8 cellular contexts compared by ENCODE assay signal in the genomic region with DNA sequence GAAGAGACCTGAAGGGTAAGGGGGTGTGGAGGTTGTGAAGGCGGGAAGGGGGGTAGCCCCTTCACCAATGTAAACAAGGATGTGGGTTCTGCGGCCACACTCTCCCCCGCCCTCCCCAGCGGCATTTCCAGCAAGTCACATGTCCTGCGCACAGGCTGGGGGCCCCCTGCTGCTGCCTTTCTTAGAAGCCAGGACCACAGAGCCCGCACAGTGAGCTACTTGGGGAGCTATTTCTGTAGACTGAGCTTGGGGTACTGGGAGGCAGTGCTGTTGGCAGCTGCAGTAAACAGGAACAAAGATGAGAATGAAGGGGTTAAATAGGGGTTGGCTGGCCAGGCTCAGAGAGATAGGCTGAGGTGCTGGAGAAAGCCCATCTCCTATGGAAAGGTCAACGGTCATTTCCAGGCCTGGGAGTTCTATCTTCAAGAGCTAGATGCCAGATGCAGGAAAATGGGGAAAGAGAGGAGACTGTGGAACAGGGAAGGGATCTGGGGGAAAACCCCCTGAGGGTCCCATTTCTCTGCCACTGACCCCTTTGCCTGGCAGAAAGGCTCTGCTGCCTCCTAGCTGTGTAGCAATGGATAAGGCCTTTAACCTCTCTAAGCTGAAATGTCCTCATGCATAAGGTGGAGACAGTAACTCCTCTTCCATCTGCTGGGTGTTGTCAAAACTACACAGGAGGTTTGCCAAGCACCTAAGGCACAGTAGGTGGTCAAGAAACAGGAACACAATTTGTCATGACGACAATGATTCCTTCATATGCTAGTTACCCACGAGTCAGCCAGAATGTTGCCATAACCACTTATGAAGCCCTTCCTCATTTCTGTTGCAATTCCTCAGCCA. TPM values are rescaled to one million over a fixed set of nuclear protein-coding genes. Genes with fewer than 3 reads are reported as not detected.
DNase-seq lines count a peak whose midpoint lies in the region; ATAC-seq and TF ChIP-seq lines count a peak whose summit lies in the region.

No MANE protein-coding gene starts in this region.

- H3K4me2 ChIP-seq in OCI-LY7 (ENCODE audit: low read length) = peak overlapping the region; percentile 88

- peak overlapping the region; percentile 71 for H3K4me3 Mint-ChIP-seq in activated T-helper 2 cell treated with anti-CD3 and anti-CD28 coated beads, Interferon-gamma antibody, Interleukin-2, Interleukin-4, amounts not matched to agents 10 μg/mL and 5 μg/mL and 100 μg/mL, durations not matched to agents 14 hours and 24 hours and 36 hours (ENCODE audit: low read depth)

- H3K27ac Mint-ChIP-seq in activated T-helper 2 cell treated with anti-CD3 and anti-CD28 coated beads, Interferon-gamma antibody, Interleukin-2, Interleukin-4, amounts not matched to agents 10 μg/mL and 5 μg/mL and 100 μg/mL, durations not matched to agents 14 hours and 24 hours and 36 hours = peak overlapping the region; percentile 99

- ATAC-seq in GM18499 (IDR thresholded peaks at IDR 0.05; ENCODE audit: insufficient read depth, unreplicated experiment) = peak; percentile 28
- ATAC-seq in HG02798 (IDR thresholded peaks at IDR 0.05; ENCODE audit: poor library complexity, unreplicated experiment) = peak; percentile 61

- H3K27me3 ChIP-seq in iPS-20b (ENCODE audit: insufficient read depth, low read length) = no peaks in the 10 kb centered on the region

- peak; percentile 91 for DNase-seq in OCI-LY7 (ENCODE audit: low spot score)
- DNase-seq in activated T-helper 2 cell treated with anti-CD3 and anti-CD28 coated beads, Interferon-gamma antibody, Interleukin-2, Interleukin-4, amounts not matched to agents 10 μg/mL and 5 μg/mL and 100 μg/mL, durations not matched to agents 14 hours and 24 hours and 36 hours (ENCODE audit: low spot score) = peak; percentile 87
- DNase-seq in stimulated activated CD8-positive, alpha-beta memory T cell treated with anti-CD3 and anti-CD28 coated beads, Interleukin-15, amount 100 ng/mL, for 24 hours (ENCODE audit: low read depth) = peak; percentile 65
- DNase-seq in NCI-H1436 treated with DMSO at 0.1 percent for 48 hours (lab: John Stamatoyannopoulos, UW) = no peak
- no peak for DNase-seq in ACHN

- no peak overlapping the region for H2AFZ ChIP-seq in OCI-LY7 (ENCODE audit: low read length)

- peaks cover 71% of the 10 kb centered on the region for H3K4me1 Mint-ChIP-seq in activated T-helper 2 cell treated with anti-CD3 and anti-CD28 coated beads, Interferon-gamma antibody, Interleukin-2, Interleukin-4, amounts not matched to agents 10 μg/mL and 5 μg/mL and 100 μg/mL, durations not matched to agents 14 hours and 24 hours and 36 hours (ENCODE audit: low read depth)

- peak; percentile 74 for TF ChIP-seq CTCF in OCI-LY7 (conservative IDR thresholded peaks at IDR 0.05; ENCODE audit: low read length)

- POLR2A ChIA-PET in OCI-LY7 (lab: Charles Lee) = interaction anchor here (0.5 to 1.7 kb wide), 7 partner anchors 21 to 353 kb away, joined by 3 to 5 read pairs (median 3); partner anchors contain the start of gene SLC35A2

- no peaks in the 10 kb centered on the region for H3K9me3 Mint-ChIP-seq in activated T-helper 2 cell treated with anti-CD3 and anti-CD28 coated beads, Interferon-gamma antibody, Interleukin-2, Interleukin-4, amounts not matched to agents 10 μg/mL and 5 μg/mL and 100 μg/mL, durations not matched to agents 14 hours and 24 hours and 36 hours

- in situ Hi-C loops in ACHN (cut with HindIII; ENCODE audit: low pct_ligation_motif_present, low pct_unique_long_range_greater_than_20kb, low sequenced_read_pairs) = no loop called here

- peaks cover 68% of the 10 kb centered on the region for H3K36me3 Mint-ChIP-seq in activated T-helper 2 cell treated with anti-CD3 and anti-CD28 coated beads, Interferon-gamma antibody, Interleukin-2, Interleukin-4, amounts not matched to agents 10 μg/mL and 5 μg/mL and 100 μg/mL, durations not matched to agents 14 hours and 24 hours and 36 hours (ENCODE audit: low read depth)

- H3K27ac ChIP-seq in OCI-LY7 (ENCODE audit: low read depth, low read length, poor library complexity, severe bottlenecking) (peak overlapping the region; percentile 100), iPS-20b (ENCODE audit: low read length) (peak overlapping the region; percentile 81)

- H3K9ac ChIP-seq in iPS-20b (ENCODE audit: low read depth, low read length) = peak overlapping the region; percentile 64; the same call in 1 of the 2 replicates

- no peaks in the 10 kb centered on the region for H4K20me1 ChIP-seq in OCI-LY7 (ENCODE audit: insufficient read depth, low read length)

- H3K9me2 ChIP-seq in OCI-LY7 (ENCODE audit: insufficient read depth, low read length) = no peaks in the 10 kb centered on the region

- CTCF ChIA-PET in OCI-LY7 (lab: Charles Lee; ENCODE audit: unreplicated experiment) = no interaction called here

- H3K4me1 ChIP-seq in OCI-LY7 (ENCODE audit: insufficient read depth, low read length, poor library complexity, severe bottlenecking) = peaks cover 89% of the 10 kb centered on the region
- peaks cover 11% of the 10 kb centered on the region for H3K4me1 ChIP-seq in iPS-20b (ENCODE audit: insufficient read depth, low read length)

- BruUV-seq in OCI-LY7 (replicated peaks; lab: Mats Ljungman, UMichigan) = no TSS peak

- peak overlapping the region; percentile 60 for H3K4me3 ChIP-seq in OCI-LY7 (ENCODE audit: low read depth, low read length, poor library complexity, severe bottlenecking)
- H3K4me3 ChIP-seq in iPS-20b (ENCODE audit: low read length) = peak overlapping the region; percentile 15; the same call in 1 of the 2 replicates

- intact Hi-C loops in OCI-LY7 (cut with micrococcal nuclease; ENCODE audit: unreplicated experiment) = loop anchor here (1.0 to 5.0 kb wide), 3 partner anchors 20 to 260 kb away; partner anchors contain the start of genes PQBP1 and TIMM17B
- intact Hi-C loops in activated T-helper 2 cell treated with anti-CD3 and anti-CD28 coated beads, Interferon-gamma antibody, Interleukin-2, Interleukin-4, amounts not matched to agents 10 μg/mL and 5 μg/mL and 100 μg/mL, durations not matched to agents 14 hours and 24 hours and 36 hours (cut with micrococcal nuclease) = loop anchor here (1.0 to 10.0 kb wide), 4 partner anchors 18 to 1275 kb away; partner anchors contain the start of gene PIM2

- no peaks in the 10 kb centered on the region for H3K27me3 Mint-ChIP-seq in activated T-helper 2 cell treated with anti-CD3 and anti-CD28 coated beads, Interferon-gamma antibody, Interleukin-2, Interleukin-4, amounts not matched to agents 10 μg/mL and 5 μg/mL and 100 μg/mL, durations not matched to agents 14 hours and 24 hours and 36 hours (ENCODE audit: low read depth)

- H3K79me2 ChIP-seq in OCI-LY7 (ENCODE audit: insufficient read depth, low read depth, low read length) = peaks cover 35% of the 10 kb centered on the region; the same call in 1 of the 2 replicates

- H3K36me3 ChIP-seq in OCI-LY7 (ENCODE audit: insufficient read depth, low read length) (peaks cover 59% of the 10 kb centered on the region), iPS-20b (ENCODE audit: insufficient read depth, low read depth, low read length) (peaks cover 43% of the 10 kb centered on the region)

- H3K9me3 ChIP-seq in OCI-LY7 (ENCODE audit: low read length) (no peaks in the 10 kb centered on the region), iPS-20b (ENCODE audit: insufficient read depth, low read depth, low read length) (no peaks in the 10 kb centered on the region)

RNA-seq across cellular contexts. Expression of gene PIM2, which starts 18.5 kb away (rescaled TPM):
- total RNA-seq in OCI-LY7 (2014; rRNA removed; shearing (Covaris generic)) = 41.7 and 60.3 TPM in 2 replicates
- 146 and 148 TPM in 2 replicates for total RNA-seq in OCI-LY7 (2022)
- total RNA-seq in activated T-helper 2 cell treated with anti-CD3 and anti-CD28 coated beads, Interferon-gamma antibody, Interleukin-2, Interleukin-4, amounts not matched to agents 10 μg/mL and 5 μg/mL and 100 μg/mL, durations not matched to agents 14 hours and 24 hours and 36 hours = 313 and 315 TPM in 2 replicates

RNA-seq across cellular contexts. Expression of gene OTUD5, which starts 20.1 kb away (rescaled TPM):
- total RNA-seq in OCI-LY7 (2014; rRNA removed; shearing (Covaris generic)) = 33.3 and 38.5 TPM in 2 replicates
- 51.7 and 55.7 TPM in 2 replicates for total RNA-seq in OCI-LY7 (2022)
- total RNA-seq in activated T-helper 2 cell treated with anti-CD3 and anti-CD28 coated beads, Interferon-gamma antibody, Interleukin-2, Interleukin-4, amounts not matched to agents 10 μg/mL and 5 μg/mL and 100 μg/mL, durations not matched to agents 14 hours and 24 hours and 36 hours = 73.9 and 77.9 TPM in 2 replicates

RNA-seq across cellular contexts. Expression of gene SLC35A2, which starts 25.8 kb away (rescaled TPM):
- total RNA-seq in OCI-LY7 (2014; rRNA removed; shearing (Covaris generic)) = 7.1 and 9.9 TPM in 2 replicates
- 18.4 and 22.2 TPM in 2 replicates for total RNA-seq in OCI-LY7 (2022)
- total RNA-seq in activated T-helper 2 cell treated with anti-CD3 and anti-CD28 coated beads, Interferon-gamma antibody, Interleukin-2, Interleukin-4, amounts not matched to agents 10 μg/mL and 5 μg/mL and 100 μg/mL, durations not matched to agents 14 hours and 24 hours and 36 hours = 18.3 and 21.9 TPM in 2 replicates

RNA-seq across cellular contexts. Expression of gene KCND1, which starts 34.4 kb away (rescaled TPM):
- 4.0 and 7.6 TPM in 2 replicates for total RNA-seq in OCI-LY7 (2014; rRNA removed; shearing (Covaris generic))
- 8.8 and 13.6 TPM in 2 replicates for total RNA-seq in OCI-LY7 (2022)
- total RNA-seq in activated T-helper 2 cell treated with anti-CD3 and anti-CD28 coated beads, Interferon-gamma antibody, Interleukin-2, Interleukin-4, amounts not matched to agents 10 μg/mL and 5 μg/mL and 100 μg/mL, durations not matched to agents 14 hours and 24 hours and 36 hours = 2.9 and 3.3 TPM in 2 replicates

RNA-seq across cellular contexts. Expression of gene PQBP1, which starts 39.6 kb away (rescaled TPM):
- total RNA-seq in OCI-LY7 (2014; rRNA removed; shearing (Covaris generic)) = 72.7 and 90.5 TPM in 2 replicates
- total RNA-seq in OCI-LY7 (2022) = 79.6 and 93.0 TPM in 2 replicates
- total RNA-seq in activated T-helper 2 cell treated with anti-CD3 and anti-CD28 coated beads, Interferon-gamma antibody, Interleukin-2, Interleukin-4, amounts not matched to agents 10 μg/mL and 5 μg/mL and 100 μg/mL, durations not matched to agents 14 hours and 24 hours and 36 hours = 97.3 and 103 TPM in 2 replicates

Comparison
In these comparisons a context has a peak if more than half of its experiments do, and no peak if none do; other contexts are left out.
1. DNase-seq: peak in OCI-LY7 (single experiment), activated T-helper 2 cell treated with anti-CD3 and anti-CD28 coated beads, Interferon-gamma antibody, Interleukin-2, Interleukin-4, amounts not matched to agents 10 μg/mL and 5 μg/mL and 100 μg/mL, durations not matched to agents 14 hours and 24 hours and 36 hours (single experiment) and stimulated activated CD8-positive, alpha-beta memory T cell treated with anti-CD3 and anti-CD28 coated beads, Interleukin-15, amount 100 ng/mL, for 24 hours (single experiment); none in NCI-H1436 treated with DMSO at 0.1 percent for 48 hours (single experiment) and ACHN (single experiment).